ENCODE assay signal across 24 cellular contexts in the genomic region with DNA sequence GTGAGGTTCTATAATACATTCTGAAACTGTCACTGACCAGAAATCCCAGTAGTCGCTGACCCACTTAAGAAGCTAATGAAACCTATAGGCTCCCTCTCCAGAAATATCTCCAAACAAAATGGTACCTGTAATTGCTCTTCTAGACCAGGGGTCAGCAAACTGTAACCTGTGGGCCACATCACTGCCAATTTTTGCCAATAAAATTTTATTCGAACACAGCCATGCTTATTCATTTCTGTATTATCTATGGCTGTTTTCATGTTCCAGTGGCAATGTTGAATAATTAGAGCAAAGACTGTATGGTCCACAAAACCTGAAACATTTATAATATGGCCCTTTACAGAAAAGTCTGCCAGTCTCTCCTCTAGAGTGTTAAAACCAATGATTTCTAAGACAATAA. TPM values are rescaled to one million over a fixed set of nuclear protein-coding genes. Genes with fewer than 3 reads are reported as not detected.
A peak's percentile ranks its signal among the peaks of the same experiment; 100 is the strongest.
DNase-seq lines count a peak whose midpoint lies in the region; ATAC-seq, FAIRE-seq and TF ChIP-seq lines count a peak whose summit lies in the region.
"Had no signal": no experiment of that assay in that cellular context is flagged by ENCODE, and none has a peak within 500 bp of the region (broad histone marks: within the 10 kb centered on the region; RNA-seq: fewer than 3 reads in every experiment).

No MANE protein-coding gene starts in this region.

- DNase-seq in Calu3 (no peak), GM12878 (ENCODE audit: low read depth, low spot score) (no peak), colonic mucosa (no peak), NCI-H1436 treated with DMSO at 0.1 percent for 48 hours (lab: John Stamatoyannopoulos, UW) (no peak), ascending aorta (ENCODE audit: low spot score in 2 of 2) (no peak)
- DNase-seq: AML-193; Caco-2; CD4-positive, alpha-beta T cell; CD8-positive, alpha-beta T cell; DMS 273 treated with DMSO at 0.1 percent for 48 hours; DMS153; DMS53; DMS79; DND-41; EL; GDM1 had no signal

- H3K27ac ChIP-seq in GM12878 (ENCODE audit: control insufficient read depth, insufficient read depth) (no peak overlapping the region), colonic mucosa (no peak overlapping the region), ascending aorta (peak overlapping the region in 1 of 2 donors; percentile 12)
- H3K27ac ChIP-seq: 22Rv1; A549; BLaER1 treated with 17β-estradiol and CSF1 and Interleukin-3, amounts not matched to agents 10 nM and 100 nM; C4-2B had no signal

- H3K27ac Mint-ChIP-seq in Calu3 (ENCODE audit: unreplicated experiment) (peak overlapping the region; percentile 74), nephron (peak overlapping the region in 2 of 3 experiments; percentile 50 to 82)
- H3K27ac Mint-ChIP-seq: B cell; CD4-positive, alpha-beta T cell; CD8-positive, alpha-beta T cell had no signal

- no peak for TF ChIP-seq CTCF in Calu3 (IDR thresholded peaks at IDR 0.05; ENCODE audit: unreplicated experiment)
- no peak for TF ChIP-seq CTCF in GM12878 (IDR thresholded peaks at IDR 0.05 in 2 of 3, conservative IDR thresholded peaks at IDR 0.05 in 1 of 3; ENCODE audit: control insufficient read depth in 2 of 3, extremely low read depth in 1 of 3, insufficient read depth in 1 of 3, low read depth in 3 of 3, low read length in 3 of 3)
- no peak for TF ChIP-seq CTCF in nephron (IDR thresholded peaks at IDR 0.05; ENCODE audit: unreplicated experiment in 3 of 3)
- TF ChIP-seq CTCF in colonic mucosa (IDR thresholded peaks at IDR 0.05), result no peak
- no peak for TF ChIP-seq CTCF in ascending aorta (IDR thresholded peaks at IDR 0.05)

- BruUV-seq in Calu3 (replicated peaks; lab: Mats Ljungman, UMichigan) (no TSS peak), GM12878 (replicated peaks; lab: Mats Ljungman, UMichigan) (no TSS peak)

- in situ Hi-C loops in GM12878 (cut with MboI), result no loop called here

- H3K36me3 ChIP-seq in GM12878 (ENCODE audit: control insufficient read depth in 2 of 2, insufficient read depth in 2 of 2, low read length in 1 of 2) (no peaks in the 10 kb centered on the region), colonic mucosa (no peaks in the 10 kb centered on the region), ascending aorta (peaks cover 11 to 30% of the 10 kb centered on the region in 2 donors)

- H3K9me3 ChIP-seq in GM12878 (replicated peaks; ENCODE audit: control insufficient read depth, insufficient read depth, low read length) (no peaks in the 10 kb centered on the region; the same call in 2 of the 3 replicates), colonic mucosa (no peaks in the 10 kb centered on the region), ascending aorta (no peaks in the 10 kb centered on the region)

- H3K4me1 Mint-ChIP-seq in Calu3 (ENCODE audit: low read depth, unreplicated experiment) (peaks cover 46% of the 10 kb centered on the region), nephron (peaks cover 40% of the 10 kb centered on the region)
- H3K4me1 Mint-ChIP-seq: B cell had no signal

- peaks cover 17% of the 10 kb centered on the region for H3K9me3 Mint-ChIP-seq in Calu3 (ENCODE audit: low read depth, unreplicated experiment)
- H3K9me3 Mint-ChIP-seq in nephron, result peaks cover 25% of the 10 kb centered on the region

- 9% methylated on average over 2 of the region's 2 CpGs for WGBS in GM12878 (ENCODE audit: insufficient coverage, insufficient replicate concordance, low lambda C conversion rate, missing lambda C conversion rate)

- H3K4me1 ChIP-seq in GM12878 (ENCODE audit: control insufficient read depth, insufficient read depth, low read length) (no peaks in the 10 kb centered on the region), colonic mucosa (no peaks in the 10 kb centered on the region), ascending aorta (peaks cover 0 to 21% of the 10 kb centered on the region in 2 donors)
- H3K4me1 ChIP-seq: Caco-2 had no signal

- no peak for ATAC-seq in GM12878
- ATAC-seq: A549; CD8-positive, alpha-beta T cell had no signal

- H3K27me3 Mint-ChIP-seq in Calu3 (ENCODE audit: unreplicated experiment) (no peaks in the 10 kb centered on the region), nephron (ENCODE audit: low read depth) (peaks cover 4% of the 10 kb centered on the region)
- H3K27me3 Mint-ChIP-seq: CD4-positive, alpha-beta T cell had no signal

- H3K27me3 ChIP-seq in GM12878 (replicated peaks in 1 of 2; ENCODE audit: control insufficient read depth in 2 of 2, insufficient read depth in 2 of 2, low read length in 1 of 2), result no peaks in the 10 kb centered on the region
- no peaks in the 10 kb centered on the region for H3K27me3 ChIP-seq in colonic mucosa
- H3K27me3 ChIP-seq in ascending aorta, result no peaks in the 10 kb centered on the region
- H3K27me3 ChIP-seq: BLaER1 treated with 17β-estradiol and CSF1 and Interleukin-3, amounts not matched to agents 10 nM and 100 nM had no signal

- no peaks in the 10 kb centered on the region for H4K20me1 ChIP-seq in GM12878 (ENCODE audit: control insufficient read depth, insufficient read depth)
- H4K20me1 ChIP-seq: BLaER1 treated with 17β-estradiol and CSF1 and Interleukin-3, amounts not matched to agents 10 nM and 100 nM had no signal

- no peak for TF ChIP-seq EP300 in GM12878 (IDR thresholded peaks at IDR 0.05; ENCODE audit: borderline replicate concordance in 1 of 2, control insufficient read depth in 1 of 2, low read depth in 2 of 2, low read length in 2 of 2)

- no peak for FAIRE-seq in GM12878 (lab: Jason Lieb, UNC)
- FAIRE-seq: GM12892, GM18507 had no signal

- no peak for TF ChIP-seq RAD21 in GM12878 (IDR thresholded peaks at IDR 0.05; ENCODE audit: insufficient read depth, low read depth, low read length)

- H3K36me3 Mint-ChIP-seq in Calu3 (ENCODE audit: insufficient read depth, unreplicated experiment), result peaks cover 79% of the 10 kb centered on the region
- H3K36me3 Mint-ChIP-seq in nephron (ENCODE audit: low read depth), result peaks cover 68% of the 10 kb centered on the region

- intact Hi-C loops in Calu3 (cut with micrococcal nuclease; ENCODE audit: unreplicated experiment) (no loop called here), GM12878 (cut with micrococcal nuclease; ENCODE audit: unreplicated experiment) (no loop called here), colonic mucosa (cut with DNase I) (no loop called here), ascending aorta (cut with DNase I) (no loop called here)

- H2AFZ ChIP-seq in GM12878 (ENCODE audit: control insufficient read depth, low read depth, low read length), result no peak overlapping the region

- no peak for TF ChIP-seq POLR2A in GM12878 (IDR thresholded peaks at IDR 0.05; ENCODE audit: low read depth, low read length)

- H3K4me3 ChIP-seq in GM12878 (no peak overlapping the region), colonic mucosa (no peak overlapping the region), ascending aorta (no peak overlapping the region)
- H3K4me3 ChIP-seq: A549; BLaER1 treated with 17β-estradiol and CSF1 and Interleukin-3, amounts not matched to agents 10 nM and 100 nM had no signal

- H3K79me2 ChIP-seq in GM12878 (ENCODE audit: control insufficient read depth, insufficient read depth, low read length), result no peaks in the 10 kb centered on the region

- RAD21 ChIA-PET in GM12878 (lab: Charles Lee; ENCODE audit: unreplicated experiment), result no interaction called here

- SMC1A ChIA-PET in GM12878 (lab: Charles Lee; ENCODE audit: uncharacterized antibody, unreplicated experiment), result interaction anchor here (0.8 kb wide), 1 partner anchor 62 kb away, joined by 3 read pairs; no protein-coding TSS in a partner anchor

- H3K4me3 Mint-ChIP-seq in Calu3 (ENCODE audit: low read depth, unreplicated experiment), result no peak overlapping the region
- H3K4me3 Mint-ChIP-seq in nephron, result no peak overlapping the region
- H3K4me3 Mint-ChIP-seq: B cell; CD4-positive, alpha-beta T cell; CD8-positive, alpha-beta T cell had no signal

- H3K4me2 ChIP-seq in GM12878 (ENCODE audit: control insufficient read depth, insufficient read depth), result no peak overlapping the region
- H3K4me2 ChIP-seq: A549; BLaER1 treated with 17β-estradiol and CSF1 and Interleukin-3, amounts not matched to agents 10 nM and 100 nM had no signal

- POLR2A ChIA-PET in GM12878 (lab: Charles Lee), result no interaction called here

- H3K9ac ChIP-seq in GM12878 (ENCODE audit: control insufficient read depth, insufficient read depth, low read length), result no peak overlapping the region
- H3K9ac ChIP-seq in colonic mucosa (ENCODE audit: low read depth in 2 of 2, low read length in 2 of 2), result no peak overlapping the region
- H3K9ac ChIP-seq: BLaER1 treated with 17β-estradiol and CSF1 and Interleukin-3, amounts not matched to agents 10 nM and 100 nM had no signal

- CTCF ChIA-PET in Calu3 (lab: Charles Lee), result no interaction called here
- CTCF ChIA-PET in GM12878 (lab: Yijun Ruan, JAX), result interaction anchor here (1.4 kb wide), 1 partner anchor 21 kb away, joined by 3 read pairs; no protein-coding TSS in a partner anchor

TF ChIP-seq in GM12878, 131 proteins besides CTCF, POLR2A, EP300 and RAD21 (continues in another document):
- TF ChIP-seq LARP7 (IDR thresholded peaks at IDR 0.05), result no peak

RNA-seq across cellular contexts. Expression of a gene that starts 37.2 kb away (rescaled TPM):
- total RNA-seq in Calu3 (2022), result 111 and 147 TPM in 2 replicates
- 16.7 and 47.2 TPM in 2 replicates for total RNA-seq in GM12878 (2013; cell fraction: nucleolus; rRNA removed)
- 0.65 and 0.68 TPM in 2 replicates for total RNA-seq in GM12878 (2014; rRNA removed)
- total RNA-seq in GM12878 (2014; rRNA removed; fragmentation: Illumina TruSeq; extraction: Trizol), result 0.64 and 1.8 TPM in 2 replicates
- 1.5 and 1.9 TPM in 2 replicates for total RNA-seq in GM12878 (2021)
- 0.17 TPM for polyA plus RNA-seq in GM12878 (2011; ENCODE audit: low read depth)
- 0.33 and 0.43 TPM in 2 replicates for polyA plus RNA-seq in GM12878 (2011; rRNA removed)
- 0.35 and 0.39 TPM in 2 replicates for polyA plus RNA-seq in GM12878 (2011; cell fraction: cytosol; rRNA removed)
- polyA plus RNA-seq in GM12878 (2011; cell fraction: nucleus; rRNA removed), result 0.99 and 2.1 TPM in 2 replicates
- polyA plus RNA-seq in GM12878 (2012), result 0.12 and 0.28 TPM in 2 replicates
- 0.48 and 1.2 TPM in 2 replicates for polyA plus RNA-seq in GM12878 (2014; fragmentation: Illumina TruSeq; extraction: Trizol)
- polyA plus RNA-seq in GM12878 (2014; fragmentation: Nextera tagmentation; extraction: Ambion mirVana), result under 1 TPM; 0.22 to 0.71 TPM
- 0.66 and 1.0 TPM in 2 replicates for polyA plus RNA-seq in GM12878 (2014; rRNA removed)
- polyA plus RNA-seq in GM12878 (2016; fragmentation: Nextera tagmentation; extraction: Ambion mirVana), result 1 to 10 TPM in 1 of 2 experiments, under 1 TPM in 1; 0.68 to 1.4 TPM
- 0.37 and 1.3 TPM in 2 replicates for polyA minus RNA-seq in GM12878 (2011; rRNA and poly(A)+ RNA removed)
- 0.53 and 0.62 TPM in 2 replicates for polyA minus RNA-seq in GM12878 (2011; cell fraction: cytosol; rRNA and poly(A)+ RNA removed)
- polyA minus RNA-seq in GM12878 (2011; cell fraction: nucleus; rRNA and poly(A)+ RNA removed), result 0.36 and 0.77 TPM in 2 replicates
- 100 to 1,000 TPM in 1 of 2 donors, 10 to 100 TPM in 1; 62.6 to 132 TPM for total RNA-seq in colonic mucosa
- 94.7 TPM for total RNA-seq in ascending aorta
